In the genomic region with DNA sequence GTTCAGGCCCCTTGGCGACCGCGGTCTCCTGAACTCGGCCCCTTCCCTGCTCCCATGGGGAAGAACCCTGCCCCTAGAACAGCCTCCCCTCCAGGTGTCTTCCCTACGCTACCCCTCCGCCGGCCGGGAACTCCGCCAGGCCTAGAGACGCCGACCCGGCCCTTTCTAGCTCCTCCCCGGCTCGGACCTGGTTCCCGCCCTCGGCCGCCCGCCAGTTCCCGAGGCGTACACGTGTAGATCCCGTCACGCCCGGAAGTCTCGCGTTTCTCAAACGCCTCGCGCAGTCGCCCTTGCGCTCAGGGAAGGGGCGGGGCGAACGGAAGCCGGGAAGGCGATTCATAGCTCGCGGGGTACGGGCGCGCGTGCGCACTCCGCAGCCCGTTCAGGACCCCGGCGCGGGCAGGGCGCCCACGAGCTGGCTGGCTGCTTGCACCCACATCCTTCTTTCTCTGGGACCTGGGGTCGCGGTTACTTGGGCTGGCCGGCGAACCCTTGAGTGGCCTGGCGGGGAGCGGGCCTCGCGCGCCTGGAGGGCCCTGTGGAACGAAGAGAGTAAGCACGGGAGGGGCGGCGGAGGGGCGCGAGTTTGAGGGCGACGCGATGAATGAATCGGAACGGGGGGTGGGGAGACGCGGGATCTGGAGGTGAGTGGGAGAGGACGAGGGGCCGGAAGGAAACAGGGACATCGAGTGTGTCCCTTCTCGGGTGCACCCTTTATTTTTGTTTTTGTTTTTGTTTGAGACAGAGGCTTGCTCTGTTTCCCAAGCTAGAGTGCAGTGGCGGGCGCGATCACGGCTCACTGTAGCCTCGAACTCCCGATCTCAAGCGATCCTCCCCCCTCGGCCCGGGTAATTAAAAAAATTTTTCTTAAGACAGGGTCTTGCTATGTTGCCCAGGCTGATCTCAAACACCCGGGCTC, we compare ENCODE assay signal across 8 cellular contexts. TPM values are rescaled to one million over a fixed set of nuclear protein-coding genes. Genes with fewer than 3 reads are reported as not detected.
DNase-seq lines count a peak whose midpoint lies in the region; TF ChIP-seq lines count a peak whose summit lies in the region.

A gene (plus strand): TSS at position 369 of the 919 bp plus-strand sequence. CDS start 710 bp downstream, outside the sequence.

- H3K4me3 ChIP-seq in neuronal stem cell (ENCODE audit: low read length in 2 of 2), result peak within 1 kb of the TSS; percentile 84 to 90

- H2BK15ac ChIP-seq in neuronal stem cell (ENCODE audit: low read length), result no peak within 1 kb of the TSS

- POLR2A ChIA-PET in HEK293T (lab: Yijun Ruan, JAX), result interaction anchor here (0.6 to 4.8 kb wide), 44 partner anchors 9 to 460 kb away, joined by 3 to 68 read pairs (median 4); a partner anchor contains a TSS

- H3K79me1 ChIP-seq in neuronal stem cell (ENCODE audit: low read depth, low read length), result peaks cover 15% of the 10 kb centered on the region

- H3K14ac ChIP-seq in neuronal stem cell (ENCODE audit: low read length), result peak within 1 kb of the TSS; percentile 98

- peak within 1 kb of the TSS; percentile 99 for H3K23ac ChIP-seq in neuronal stem cell (ENCODE audit: low read depth, low read length, poor library complexity)

- no peaks in the 10 kb centered on the region for H3K27me3 ChIP-seq in neuronal stem cell (ENCODE audit: control insufficient read depth in 3 of 3, insufficient read depth in 3 of 3, low read depth in 1 of 3, low read length in 3 of 3)

- H2BK120ac ChIP-seq in neuronal stem cell (ENCODE audit: low read depth, low read length), result peak within 1 kb of the TSS; percentile 81

- H3K4me2 ChIP-seq in neuronal stem cell (ENCODE audit: insufficient read depth, low read length, poor library complexity, severe bottlenecking), result peak within 1 kb of the TSS; percentile 99

- H3K9me3 ChIP-seq in neuronal stem cell (replicated peaks in 1 of 2; ENCODE audit: control insufficient read depth in 2 of 2, insufficient read depth in 1 of 2, low read depth in 1 of 2, low read length in 2 of 2), result no peaks in the 10 kb centered on the region

- peak within 1 kb of the TSS; percentile 91 for H2AFZ ChIP-seq in neuronal stem cell (ENCODE audit: low read length)

- peak within 1 kb of the TSS; percentile 89 for H3K4ac ChIP-seq in neuronal stem cell (ENCODE audit: low read length)

- peak within 1 kb of the TSS; percentile 100 for H3K18ac ChIP-seq in neuronal stem cell (ENCODE audit: low read length)

- H3K4me1 ChIP-seq in neuronal stem cell (ENCODE audit: control insufficient read depth in 2 of 2, insufficient read depth in 1 of 2, low read depth in 1 of 2, low read length in 2 of 2), result peaks cover 10 to 12% of the 10 kb centered on the region in 2 donors

- peak within 1 kb of the TSS; percentile 88 for H2AK5ac ChIP-seq in neuronal stem cell (ENCODE audit: low read depth, low read length)

- in situ Hi-C loops in SK-MEL-5 (cut with HindIII; ENCODE audit: low pct_unique_long_range_greater_than_20kb, low sequenced_read_pairs), result no loop called here

- peak within 1 kb of the TSS; percentile 99 for H3K9ac ChIP-seq in neuronal stem cell (ENCODE audit: low read depth, low read length, poor library complexity)

- H4K91ac ChIP-seq in neuronal stem cell (ENCODE audit: low read depth, low read length, poor library complexity), result peak within 1 kb of the TSS; percentile 30

- CTCF ChIA-PET in HEK293T (lab: Yijun Ruan, JAX), result interaction anchor here (0.9 to 3.0 kb wide), 16 partner anchors 10 to 147 kb away, joined by 3 to 23 read pairs (median 4); a partner anchor contains a TSS

- TF ChIP-seq CTCF in subcutaneous adipose tissue (IDR thresholded peaks at IDR 0.05; ENCODE audit: low read depth), result peak; percentile 20

- WGBS in neuronal stem cell (ENCODE audit: extremely low coverage in 2 of 2, insufficient read length in 2 of 2, insufficient replicate concordance in 1 of 2), 2 donors, result no CpG with 5 or more reads among the region's 86 CpGs

- H3K27ac ChIP-seq in neuronal stem cell (replicated peaks; ENCODE audit: low read length), result peak within 1 kb of the TSS; percentile 85

- H2BK12ac ChIP-seq in neuronal stem cell (ENCODE audit: low read length), result peak within 1 kb of the TSS; percentile 73

- peak within 1 kb of the TSS; percentile 82 for H4K8ac ChIP-seq in neuronal stem cell (ENCODE audit: low read depth, low read length)

- H2BK5ac ChIP-seq in neuronal stem cell (ENCODE audit: low read length), result peak within 1 kb of the TSS; percentile 94

- H3K36me3 ChIP-seq in neuronal stem cell (replicated peaks in 1 of 2; ENCODE audit: control insufficient read depth in 2 of 2, insufficient read depth in 2 of 2, low read length in 2 of 2), result peaks cover 10 to 24% of the 10 kb centered on the region in 2 donors

- DNase-seq in GF-D8 (lab: John Stamatoyannopoulos, UW) (peak; percentile 86), HEK293T (ENCODE audit: extremely low spot score) (peak; percentile 98), MV-4-11 (lab: John Stamatoyannopoulos, UW) (peak; percentile 96), SK-MEL-5 (ENCODE audit: low read depth, low spot score) (peak; percentile 99), foreskin melanocyte (peak; percentile 94), neuronal stem cell (ENCODE audit: low spot score) (peak; percentile 99)
- peak; percentile 99 for DNase-seq in activated naive CD4-positive, alpha-beta T cell treated with Interleukin-2 at 50 U/mL for 16 hours

TF ChIP-seq in HEK293T, 16 proteins besides CTCF, POLR2A, EP300 and RAD21:
- no peak for TF ChIP-seq SUZ12 (IDR thresholded peaks at IDR 0.05)
- TF ChIP-seq L3MBTL2 (conservative IDR thresholded peaks at IDR 0.05), result peak; percentile 78
- TF ChIP-seq ELF4 (IDR thresholded peaks at IDR 0.05), result peak; percentile 65; the same call in 1 of the 2 replicates

RNA-seq across cellular contexts. Expression of the gene that starts here (rescaled TPM):
- 79.2 and 94.4 TPM in 2 replicates for total RNA-seq in SK-MEL-5 (2014; rRNA removed; shearing (Covaris generic))
- polyA plus RNA-seq in SK-MEL-5 (2015; cell fraction: cytosol; rRNA removed), result 78.8 and 89.6 TPM in 2 replicates
- polyA plus RNA-seq in SK-MEL-5 (2015; cell fraction: nucleus; rRNA removed), result 10.0 and 13.4 TPM in 2 replicates
- 50.2 TPM for polyA plus RNA-seq in neuronal stem cell (2013, experiment 1 of 2)
- polyA plus RNA-seq in neuronal stem cell (2013, experiment 2 of 2), result 53.7 TPM
- 10 to 100 TPM; 14.1 to 32.8 (median 19.4) TPM for total RNA-seq in subcutaneous adipose tissue

Comparison
In these comparisons a context has a peak if more than half of its experiments do, and no peak if none do; other contexts are left out.
1. Peak in every context shown above with its lines: DNase-seq, H3K4me3 ChIP-seq and H3K27ac ChIP-seq.